Comparison of ENCODE assay signal across 1 cellular context in genomic region chr4:165367040-165367439, GRCh38.
TF ChIP-seq lines count a peak whose summit lies in the region.

No MANE protein-coding gene starts in this region.

TF ChIP-seq in HepG2, 621 proteins besides CTCF, POLR2A, EP300 and RAD21 (continued from another document and continues in another):
- TF ChIP-seq AKNA (CRISPR knock-in tag; IDR thresholded peaks at IDR 0.05; ENCODE audit: borderline replicate concordance) (no peak), ZNF256 (CRISPR knock-in tag; conservative IDR thresholded peaks at IDR 0.05) (no peak), ZNF543 (CRISPR knock-in tag; IDR thresholded peaks at IDR 0.05) (no peak), LCORL (IDR thresholded peaks at IDR 0.05) (no peak), LCORL (CRISPR knock-in tag; IDR thresholded peaks at IDR 0.05) (no peak), EED (CRISPR knock-in tag; IDR thresholded peaks at IDR 0.05) (no peak), IRF2 (CRISPR knock-in tag; IDR thresholded peaks at IDR 0.05) (peak; percentile 73), KMT2B (CRISPR knock-in tag; IDR thresholded peaks at IDR 0.05) (no peak; the same call in 1 of the 2 replicates), MXD4 (CRISPR knock-in tag; IDR thresholded peaks at IDR 0.05) (no peak), SMAD1 (CRISPR knock-in tag; IDR thresholded peaks at IDR 0.05; ENCODE audit: borderline replicate concordance, low read depth) (no peak), ZBTB20 (CRISPR knock-in tag; IDR thresholded peaks at IDR 0.05; ENCODE audit: borderline replicate concordance, low read depth) (no peak), ZBTB34 (CRISPR knock-in tag; IDR thresholded peaks at IDR 0.05) (no peak), TEAD3 (CRISPR knock-in tag; optimal IDR thresholded peaks at IDR 0.05; ENCODE audit: borderline replicate concordance) (peak; percentile 73), ZNF563 (CRISPR knock-in tag; IDR thresholded peaks at IDR 0.05) (no peak), ZNF569 (CRISPR knock-in tag; IDR thresholded peaks at IDR 0.05; ENCODE audit: borderline replicate concordance) (no peak), TMF1 (CRISPR knock-in tag; IDR thresholded peaks at IDR 0.05; ENCODE audit: low read depth) (no peak), ZSCAN12 (CRISPR knock-in tag; IDR thresholded peaks at IDR 0.05) (no peak), ZNF567 (CRISPR knock-in tag; IDR thresholded peaks at IDR 0.05; ENCODE audit: borderline replicate concordance) (no peak), LBX2 (CRISPR knock-in tag; IDR thresholded peaks at IDR 0.05; ENCODE audit: borderline replicate concordance) (no peak), ZNF512B (CRISPR knock-in tag; IDR thresholded peaks at IDR 0.05; ENCODE audit: borderline replicate concordance) (no peak), CREB3 (CRISPR knock-in tag; IDR thresholded peaks at IDR 0.05) (no peak), BCL3 (CRISPR knock-in tag; IDR thresholded peaks at IDR 0.05) (no peak), HOXA5 (CRISPR knock-in tag; IDR thresholded peaks at IDR 0.05) (no peak), ESRRA (CRISPR knock-in tag; IDR thresholded peaks at IDR 0.05; ENCODE audit: low read depth) (no peak), ZNF570 (CRISPR knock-in tag; IDR thresholded peaks at IDR 0.05; ENCODE audit: borderline replicate concordance) (no peak), ZNF761 (CRISPR knock-in tag; conservative IDR thresholded peaks at IDR 0.05) (no peak), ZNF672 (CRISPR knock-in tag; IDR thresholded peaks at IDR 0.05) (no peak)
- TF ChIP-seq, protein P1, sequence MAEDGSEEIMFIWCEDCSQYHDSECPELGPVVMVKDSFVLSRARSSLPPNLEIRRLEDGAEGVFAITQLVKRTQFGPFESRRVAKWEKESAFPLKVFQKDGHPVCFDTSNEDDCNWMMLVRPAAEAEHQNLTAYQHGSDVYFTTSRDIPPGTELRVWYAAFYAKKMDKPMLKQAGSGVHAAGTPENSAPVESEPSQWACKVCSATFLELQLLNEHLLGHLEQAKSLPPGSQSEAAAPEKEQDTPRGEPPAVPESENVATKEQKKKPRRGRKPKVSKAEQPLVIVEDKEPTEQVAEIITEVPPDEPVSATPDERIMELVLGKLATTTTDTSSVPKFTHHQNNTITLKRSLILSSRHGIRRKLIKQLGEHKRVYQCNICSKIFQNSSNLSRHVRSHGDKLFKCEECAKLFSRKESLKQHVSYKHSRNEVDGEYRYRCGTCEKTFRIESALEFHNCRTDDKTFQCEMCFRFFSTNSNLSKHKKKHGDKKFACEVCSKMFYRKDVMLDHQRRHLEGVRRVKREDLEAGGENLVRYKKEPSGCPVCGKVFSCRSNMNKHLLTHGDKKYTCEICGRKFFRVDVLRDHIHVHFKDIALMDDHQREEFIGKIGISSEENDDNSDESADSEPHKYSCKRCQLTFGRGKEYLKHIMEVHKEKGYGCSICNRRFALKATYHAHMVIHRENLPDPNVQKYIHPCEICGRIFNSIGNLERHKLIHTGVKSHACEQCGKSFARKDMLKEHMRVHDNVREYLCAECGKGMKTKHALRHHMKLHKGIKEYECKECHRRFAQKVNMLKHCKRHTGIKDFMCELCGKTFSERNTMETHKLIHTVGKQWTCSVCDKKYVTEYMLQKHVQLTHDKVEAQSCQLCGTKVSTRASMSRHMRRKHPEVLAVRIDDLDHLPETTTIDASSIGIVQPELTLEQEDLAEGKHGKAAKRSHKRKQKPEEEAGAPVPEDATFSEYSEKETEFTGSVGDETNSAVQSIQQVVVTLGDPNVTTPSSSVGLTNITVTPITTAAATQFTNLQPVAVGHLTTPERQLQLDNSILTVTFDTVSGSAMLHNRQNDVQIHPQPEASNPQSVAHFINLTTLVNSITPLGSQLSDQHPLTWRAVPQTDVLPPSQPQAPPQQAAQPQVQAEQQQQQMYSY (CRISPR knock-in tag; IDR thresholded peaks at IDR 0.05) = no peak
- TF ChIP-seq, protein P2, sequence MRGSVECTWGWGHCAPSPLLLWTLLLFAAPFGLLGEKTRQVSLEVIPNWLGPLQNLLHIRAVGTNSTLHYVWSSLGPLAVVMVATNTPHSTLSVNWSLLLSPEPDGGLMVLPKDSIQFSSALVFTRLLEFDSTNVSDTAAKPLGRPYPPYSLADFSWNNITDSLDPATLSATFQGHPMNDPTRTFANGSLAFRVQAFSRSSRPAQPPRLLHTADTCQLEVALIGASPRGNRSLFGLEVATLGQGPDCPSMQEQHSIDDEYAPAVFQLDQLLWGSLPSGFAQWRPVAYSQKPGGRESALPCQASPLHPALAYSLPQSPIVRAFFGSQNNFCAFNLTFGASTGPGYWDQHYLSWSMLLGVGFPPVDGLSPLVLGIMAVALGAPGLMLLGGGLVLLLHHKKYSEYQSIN (CRISPR knock-in tag; IDR thresholded peaks at IDR 0.05; ENCODE audit: borderline replicate concordance) = no peak
- TF ChIP-seq, protein P3, sequence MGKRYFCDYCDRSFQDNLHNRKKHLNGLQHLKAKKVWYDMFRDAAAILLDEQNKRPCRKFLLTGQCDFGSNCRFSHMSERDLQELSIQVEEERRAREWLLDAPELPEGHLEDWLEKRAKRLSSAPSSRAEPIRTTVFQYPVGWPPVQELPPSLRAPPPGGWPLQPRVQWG (CRISPR knock-in tag; IDR thresholded peaks at IDR 0.05; ENCODE audit: borderline replicate concordance, low read depth) = no peak
- TF ChIP-seq, protein P4, sequence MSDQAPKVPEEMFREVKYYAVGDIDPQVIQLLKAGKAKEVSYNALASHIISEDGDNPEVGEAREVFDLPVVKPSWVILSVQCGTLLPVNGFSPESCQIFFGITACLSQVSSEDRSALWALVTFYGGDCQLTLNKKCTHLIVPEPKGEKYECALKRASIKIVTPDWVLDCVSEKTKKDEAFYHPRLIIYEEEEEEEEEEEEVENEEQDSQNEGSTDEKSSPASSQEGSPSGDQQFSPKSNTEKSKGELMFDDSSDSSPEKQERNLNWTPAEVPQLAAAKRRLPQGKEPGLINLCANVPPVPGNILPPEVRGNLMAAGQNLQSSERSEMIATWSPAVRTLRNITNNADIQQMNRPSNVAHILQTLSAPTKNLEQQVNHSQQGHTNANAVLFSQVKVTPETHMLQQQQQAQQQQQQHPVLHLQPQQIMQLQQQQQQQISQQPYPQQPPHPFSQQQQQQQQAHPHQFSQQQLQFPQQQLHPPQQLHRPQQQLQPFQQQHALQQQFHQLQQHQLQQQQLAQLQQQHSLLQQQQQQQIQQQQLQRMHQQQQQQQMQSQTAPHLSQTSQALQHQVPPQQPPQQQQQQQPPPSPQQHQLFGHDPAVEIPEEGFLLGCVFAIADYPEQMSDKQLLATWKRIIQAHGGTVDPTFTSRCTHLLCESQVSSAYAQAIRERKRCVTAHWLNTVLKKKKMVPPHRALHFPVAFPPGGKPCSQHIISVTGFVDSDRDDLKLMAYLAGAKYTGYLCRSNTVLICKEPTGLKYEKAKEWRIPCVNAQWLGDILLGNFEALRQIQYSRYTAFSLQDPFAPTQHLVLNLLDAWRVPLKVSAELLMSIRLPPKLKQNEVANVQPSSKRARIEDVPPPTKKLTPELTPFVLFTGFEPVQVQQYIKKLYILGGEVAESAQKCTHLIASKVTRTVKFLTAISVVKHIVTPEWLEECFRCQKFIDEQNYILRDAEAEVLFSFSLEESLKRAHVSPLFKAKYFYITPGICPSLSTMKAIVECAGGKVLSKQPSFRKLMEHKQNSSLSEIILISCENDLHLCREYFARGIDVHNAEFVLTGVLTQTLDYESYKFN (CRISPR knock-in tag; conservative IDR thresholded peaks at IDR 0.05) = peak; percentile 79
- TF ChIP-seq, protein P5, sequence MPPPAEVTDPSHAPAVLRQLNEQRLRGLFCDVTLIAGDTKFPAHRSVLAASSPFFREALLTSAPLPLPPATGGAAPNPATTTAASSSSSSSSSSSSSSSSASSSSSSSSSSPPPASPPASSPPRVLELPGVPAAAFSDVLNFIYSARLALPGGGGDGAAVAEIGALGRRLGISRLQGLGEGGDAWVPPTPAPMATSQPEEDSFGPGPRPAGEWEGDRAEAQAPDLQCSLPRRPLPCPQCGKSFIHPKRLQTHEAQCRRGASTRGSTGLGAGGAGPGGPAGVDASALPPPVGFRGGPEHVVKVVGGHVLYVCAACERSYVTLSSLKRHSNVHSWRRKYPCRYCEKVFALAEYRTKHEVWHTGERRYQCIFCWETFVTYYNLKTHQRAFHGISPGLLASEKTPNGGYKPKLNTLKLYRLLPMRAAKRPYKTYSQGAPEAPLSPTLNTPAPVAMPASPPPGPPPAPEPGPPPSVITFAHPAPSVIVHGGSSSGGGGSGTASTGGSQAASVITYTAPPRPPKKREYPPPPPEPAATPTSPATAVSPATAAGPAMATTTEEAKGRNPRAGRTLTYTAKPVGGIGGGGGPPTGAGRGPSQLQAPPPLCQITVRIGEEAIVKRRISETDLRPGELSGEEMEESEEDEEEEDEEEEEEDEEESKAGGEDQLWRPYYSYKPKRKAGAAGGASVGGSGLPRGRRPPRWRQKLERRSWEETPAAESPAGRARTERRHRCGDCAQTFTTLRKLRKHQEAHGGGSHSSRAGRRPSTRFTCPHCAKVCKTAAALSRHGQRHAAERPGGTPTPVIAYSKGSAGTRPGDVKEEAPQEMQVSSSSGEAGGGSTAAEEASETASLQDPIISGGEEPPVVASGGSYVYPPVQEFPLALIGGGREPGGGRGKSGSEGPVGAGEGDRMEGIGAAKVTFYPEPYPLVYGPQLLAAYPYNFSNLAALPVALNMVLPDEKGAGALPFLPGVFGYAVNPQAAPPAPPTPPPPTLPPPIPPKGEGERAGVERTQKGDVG (CRISPR knock-in tag; IDR thresholded peaks at IDR 0.05; ENCODE audit: borderline replicate concordance) = no peak
